23 cellular contexts compared by ENCODE assay signal in genomic region chr2:212722046-212722445, GRCh38.
"Had no signal": no experiment of that assay in that cellular context is flagged by ENCODE, and none has a peak within 500 bp of the region (broad histone marks: within the 10 kb centered on the region; RNA-seq: fewer than 3 reads in every experiment).

No MANE protein-coding gene starts in this region.

- H3K27me3 ChIP-seq: heart right ventricle, hepatocyte, right atrium auricular region, right lobe of liver, transverse colon, upper lobe of left lung had no signal

- H3K9me3 Mint-ChIP-seq: stimulated activated memory B cell treated with anti-CD40 and anti-IgM and Interleukin-4, amounts not matched to agents 10 μg/mL and 1 μg/mL and 100 μg/mL, for 72 hours had no signal

- H3K27ac ChIP-seq: heart right ventricle, hepatocyte, left ventricle myocardium inferior, right atrium auricular region, right lobe of liver, transverse colon, upper lobe of left lung had no signal

- H3K4me3 Mint-ChIP-seq: memory B cell; naive thymus-derived CD8-positive, alpha-beta T cell; nephron; neural crest cell; stimulated activated memory B cell treated with anti-CD40 and anti-IgM and Interleukin-4, amounts not matched to agents 10 μg/mL and 1 μg/mL and 100 μg/mL, for 72 hours had no signal

- H3K36me3 ChIP-seq: heart right ventricle, left ventricle myocardium inferior, right atrium auricular region, right lobe of liver, transverse colon, upper lobe of left lung had no signal

- H3K36me3 Mint-ChIP-seq: memory B cell; stimulated activated memory B cell treated with anti-CD40 and anti-IgM and Interleukin-4, amounts not matched to agents 10 μg/mL and 1 μg/mL and 100 μg/mL, for 72 hours had no signal

- H3K9me3 ChIP-seq: right atrium auricular region, right lobe of liver, transverse colon, upper lobe of left lung had no signal

- H2AFZ ChIP-seq: hepatocyte had no signal

- H3K4me3 ChIP-seq: heart right ventricle, hepatocyte, left ventricle myocardium inferior, lung, right atrium auricular region, right lobe of liver, transverse colon, upper lobe of left lung had no signal

- H3K4me1 Mint-ChIP-seq: memory B cell; nephron; stimulated activated memory B cell treated with anti-CD40 and anti-IgM and Interleukin-4, amounts not matched to agents 10 μg/mL and 1 μg/mL and 100 μg/mL, for 72 hours had no signal

- H3K79me2 ChIP-seq: hepatocyte had no signal

- DNase-seq: heart right ventricle; islet precursor cell; left ventricle myocardium inferior; naive thymus-derived CD8-positive, alpha-beta T cell; nucleus accumbens; right lobe of liver; stimulated activated CD4-positive, alpha-beta T cell treated with anti-CD3 and anti-CD28 coated beads, Interleukin-12 subunit alpha, Interleukin-12 subunit beta, amount 100 ng/mL, for 4 hours; stimulated activated CD4-positive, alpha-beta T cell treated with anti-CD3 and anti-CD28 coated beads, Interleukin-15, amount 100 ng/mL, for 24 hours; stimulated activated CD4-positive, alpha-beta T cell treated with anti-CD3 and anti-CD28 coated beads, Interleukin-4, amount 100 ng/mL, for 24 hours; stimulated activated CD8-positive, alpha-beta memory T cell treated with anti-CD3 and anti-CD28 coated beads, Interleukin-4, amount 100 ng/mL, for 48 hours; stimulated activated naive CD4-positive, alpha-beta T cell treated with Interleukin-2 at 50 U/mL for 16 hours; stimulated activated naive CD8-positive, alpha-beta T cell treated with anti-CD3 and anti-CD28 coated beads, Interleukin-15, amount 100 ng/mL, for 72 hours; substantia nigra; transverse colon; upper lobe of left lung had no signal

- H3K4me1 ChIP-seq: heart right ventricle, left ventricle myocardium inferior, right atrium auricular region, right lobe of liver, transverse colon, upper lobe of left lung had no signal

- H3K27ac Mint-ChIP-seq: memory B cell; nephron; progenitor cell of endocrine pancreas; stimulated activated memory B cell treated with anti-CD40 and anti-IgM and Interleukin-4, amounts not matched to agents 10 μg/mL and 1 μg/mL and 100 μg/mL, for 72 hours; stimulated activated naive CD8-positive, alpha-beta T cell treated with anti-CD3 and anti-CD28 coated beads, Interleukin-15, amount 100 ng/mL, for 72 hours had no signal

- H3K4me2 ChIP-seq: hepatocyte had no signal

- H3K27me3 Mint-ChIP-seq: progenitor cell of endocrine pancreas; stimulated activated memory B cell treated with anti-CD40 and anti-IgM and Interleukin-4, amounts not matched to agents 10 μg/mL and 1 μg/mL and 100 μg/mL, for 72 hours; stimulated activated naive CD8-positive, alpha-beta T cell treated with anti-CD3 and anti-CD28 coated beads, Interleukin-15, amount 100 ng/mL, for 72 hours had no signal
